In the genomic region with DNA sequence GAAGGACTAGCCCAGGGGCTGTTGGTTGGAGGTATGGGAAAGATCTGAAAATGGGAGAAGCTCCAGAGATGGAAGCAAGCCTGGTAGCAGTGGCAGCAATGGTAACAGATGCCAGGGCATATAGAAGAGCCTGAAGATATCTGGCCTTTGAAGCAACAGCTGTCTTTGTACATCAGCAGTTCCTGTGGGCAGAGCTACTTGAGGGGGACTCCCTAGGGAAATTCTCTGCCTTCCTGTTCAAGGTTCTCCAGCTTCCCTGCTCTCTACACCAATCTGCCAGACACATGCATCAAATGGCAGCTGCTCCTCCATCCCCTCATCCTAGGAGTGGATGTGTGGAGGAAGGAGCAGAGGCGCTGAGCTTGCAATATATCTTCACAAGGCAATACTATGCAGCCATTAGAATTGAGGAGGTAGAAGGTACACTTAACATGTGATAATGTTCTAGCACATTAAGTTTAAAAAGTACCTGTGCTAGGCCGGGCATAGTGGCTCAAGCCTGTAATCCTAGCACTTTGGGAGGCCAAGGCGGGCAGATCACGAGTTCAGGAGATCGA, we compare ENCODE assay signal across 14 cellular contexts. TPM values are rescaled to one million over a fixed set of nuclear protein-coding genes. Genes with fewer than 3 reads are reported as not detected.
DNase-seq lines count a peak whose midpoint lies in the region; ATAC-seq and TF ChIP-seq lines count a peak whose summit lies in the region.
"Had no signal": no experiment of that assay in that cellular context is flagged by ENCODE, and none has a peak within 500 bp of the region (broad histone marks: within the 10 kb centered on the region; RNA-seq: fewer than 3 reads in every experiment).

No MANE protein-coding gene starts in this region.

- H3K4me1 ChIP-seq in GM23338 (ENCODE audit: insufficient read depth) = peaks cover 9% of the 10 kb centered on the region; the same call in 1 of the 2 replicates

- no peak overlapping the region for H3K4me2 ChIP-seq in GM23338

- ATAC-seq in activated CD4-positive, alpha-beta T cell treated with anti-CD3 and anti-CD28 coated beads for 36 hours = no peak
- ATAC-seq in GM23338 (no peak), Right ventricle myocardium superior (ENCODE audit: poor library complexity) (no peak)
- no peak for ATAC-seq in activated CD8-positive, alpha-beta T cell treated with anti-CD3 and anti-CD28 coated beads for 36 hours
- no peak for ATAC-seq in natural killer cell treated with Interleukin-12 subunit alpha and Interleukin-12 subunit beta and Interleukin-15 and Interleukin-18, amount 100 ng/mL, for 72 hours
- ATAC-seq: Right ventricle myocardium inferior had no signal

- H3K27me3 ChIP-seq in GM23338 (ENCODE audit: insufficient read depth) = no peaks in the 10 kb centered on the region

- no peak for TF ChIP-seq CTCF in GM23338 (conservative IDR thresholded peaks at IDR 0.05; ENCODE audit: low read depth in 2 of 2)
- TF ChIP-seq CTCF in activated CD8-positive, alpha-beta T cell treated with anti-CD3 and anti-CD28 coated beads for 36 hours (IDR thresholded peaks at IDR 0.05) = no peak

- H3K27me3 Mint-ChIP-seq in activated CD4-positive, alpha-beta T cell treated with anti-CD3 and anti-CD28 coated beads for 36 hours = no peaks in the 10 kb centered on the region
- H3K27me3 Mint-ChIP-seq in GM23338 (ENCODE audit: insufficient read depth, low read depth, poor library complexity) = peaks cover 4% of the 10 kb centered on the region
- H3K27me3 Mint-ChIP-seq in activated CD8-positive, alpha-beta T cell treated with anti-CD3 and anti-CD28 coated beads for 36 hours = no peaks in the 10 kb centered on the region
- no peaks in the 10 kb centered on the region for H3K27me3 Mint-ChIP-seq in natural killer cell treated with Interleukin-12 subunit alpha and Interleukin-12 subunit beta and Interleukin-15 and Interleukin-18, amount 100 ng/mL, for 72 hours

- peaks cover 18% of the 10 kb centered on the region for H3K36me3 Mint-ChIP-seq in activated CD4-positive, alpha-beta T cell treated with anti-CD3 and anti-CD28 coated beads for 36 hours (ENCODE audit: low read depth)
- H3K36me3 Mint-ChIP-seq in GM23338 (ENCODE audit: low read depth) = no peaks in the 10 kb centered on the region
- H3K36me3 Mint-ChIP-seq in activated CD8-positive, alpha-beta T cell treated with anti-CD3 and anti-CD28 coated beads for 36 hours (ENCODE audit: low read depth) = peaks cover 16% of the 10 kb centered on the region
- no peaks in the 10 kb centered on the region for H3K36me3 Mint-ChIP-seq in natural killer cell treated with Interleukin-12 subunit alpha and Interleukin-12 subunit beta and Interleukin-15 and Interleukin-18, amount 100 ng/mL, for 72 hours

- intact Hi-C loops in activated CD4-positive, alpha-beta T cell treated with anti-CD3 and anti-CD28 coated beads for 36 hours (cut with DNase I, micrococcal nuclease) = loop anchor here in 1 of 2 experiments (10.0 kb wide), 1 partner anchor 202 kb away; no protein-coding TSS in a partner anchor
- intact Hi-C loops in activated CD8-positive, alpha-beta T cell treated with anti-CD3 and anti-CD28 coated beads for 36 hours (cut with micrococcal nuclease) = no loop called here
- intact Hi-C loops in Right ventricle myocardium superior (cut with DNase I) = loop anchor here (10.0 kb wide), 1 partner anchor 118 kb away; no protein-coding TSS in a partner anchor

- H4K20me1 ChIP-seq in GM23338 (replicated peaks; ENCODE audit: insufficient read depth) = no peaks in the 10 kb centered on the region; the same call in 1 of the 2 replicates

- H3K9me2 ChIP-seq in GM23338 (ENCODE audit: insufficient read depth) = no peaks in the 10 kb centered on the region

- no peak for DNase-seq in activated CD4-positive, alpha-beta T cell treated with anti-CD3 and anti-CD28 coated beads for 36 hours
- DNase-seq in activated CD4-positive, alpha-beta T cell treated with anti-CD3 and anti-CD28 coated beads for 1 hour = no peak
- DNase-seq in GM23338 (ENCODE audit: low spot score) (no peak), Right ventricle myocardium superior (no peak), COLO829 (ENCODE audit: low spot score) (no peak), foreskin melanocyte (no peak)
- DNase-seq in activated CD8-positive, alpha-beta T cell treated with anti-CD3 and anti-CD28 coated beads for 36 hours = no peak
- no peak for DNase-seq in natural killer cell treated with Interleukin-12 subunit alpha and Interleukin-12 subunit beta and Interleukin-15 and Interleukin-18, amount 100 ng/mL, for 72 hours (ENCODE audit: low spot score)
- DNase-seq: ACHN; activated effector memory CD4-positive, alpha-beta T cell treated with anti-CD3 and anti-CD28 coated beads, Interleukin-2, amount 50 U/mL, for 16 hours; NCI-H510A treated with DMSO at 0.1 percent for 48 hours had no signal

- no peak overlapping the region for H3K27ac Mint-ChIP-seq in activated CD4-positive, alpha-beta T cell treated with anti-CD3 and anti-CD28 coated beads for 36 hours
- H3K27ac Mint-ChIP-seq in GM23338 = no peak overlapping the region
- H3K27ac Mint-ChIP-seq in activated CD8-positive, alpha-beta T cell treated with anti-CD3 and anti-CD28 coated beads for 36 hours = no peak overlapping the region
- peak overlapping the region in 1 of 2 donors; percentile 96 for H3K27ac Mint-ChIP-seq in natural killer cell treated with Interleukin-12 subunit alpha and Interleukin-12 subunit beta and Interleukin-15 and Interleukin-18, amount 100 ng/mL, for 72 hours

- H2AFZ ChIP-seq in GM23338 = no peak overlapping the region

- peaks cover 11% of the 10 kb centered on the region; the same call in 1 of the 2 replicates for H3F3A ChIP-seq in GM23338 (replicated peaks; ENCODE audit: low read depth)

- H3K4me1 Mint-ChIP-seq in activated CD4-positive, alpha-beta T cell treated with anti-CD3 and anti-CD28 coated beads for 36 hours = peaks cover 45% of the 10 kb centered on the region
- peaks cover 13% of the 10 kb centered on the region; the same call in 2 of the 3 replicates for H3K4me1 Mint-ChIP-seq in GM23338
- H3K4me1 Mint-ChIP-seq in activated CD8-positive, alpha-beta T cell treated with anti-CD3 and anti-CD28 coated beads for 36 hours (ENCODE audit: low read depth) = peaks cover 47% of the 10 kb centered on the region
- H3K4me1 Mint-ChIP-seq in natural killer cell treated with Interleukin-12 subunit alpha and Interleukin-12 subunit beta and Interleukin-15 and Interleukin-18, amount 100 ng/mL, for 72 hours (ENCODE audit: low read depth in 2 of 2) = peaks cover 29 to 40% of the 10 kb centered on the region in 2 donors

- H3K9me3 Mint-ChIP-seq in activated CD4-positive, alpha-beta T cell treated with anti-CD3 and anti-CD28 coated beads for 36 hours (ENCODE audit: low read depth) = no peaks in the 10 kb centered on the region
- no peaks in the 10 kb centered on the region for H3K9me3 Mint-ChIP-seq in GM23338
- no peaks in the 10 kb centered on the region for H3K9me3 Mint-ChIP-seq in activated CD8-positive, alpha-beta T cell treated with anti-CD3 and anti-CD28 coated beads for 36 hours
- H3K9me3 Mint-ChIP-seq in natural killer cell treated with Interleukin-12 subunit alpha and Interleukin-12 subunit beta and Interleukin-15 and Interleukin-18, amount 100 ng/mL, for 72 hours = no peaks in the 10 kb centered on the region

- CTCF ChIA-PET in activated CD4-positive, alpha-beta T cell treated with anti-CD3 and anti-CD28 coated beads for 36 hours (lab: Charles Lee) = interaction anchor here (0.7 to 2.0 kb wide), 2 partner anchors 130 to 215 kb away, joined by 3 to 6 read pairs; no protein-coding TSS in a partner anchor
- CTCF ChIA-PET in activated CD8-positive, alpha-beta T cell treated with anti-CD3 and anti-CD28 coated beads for 36 hours (lab: Charles Lee) = interaction anchor here (3.9 kb wide), 1 partner anchor 130 kb away, joined by 16 read pairs; no protein-coding TSS in a partner anchor

- H3K4me3 ChIP-seq in GM23338 = no peak overlapping the region

- H3K4me3 Mint-ChIP-seq in activated CD4-positive, alpha-beta T cell treated with anti-CD3 and anti-CD28 coated beads for 36 hours = peak overlapping the region; percentile 28
- H3K4me3 Mint-ChIP-seq in GM23338 = peak overlapping the region; percentile 17; the same call in 1 of the 3 replicates
- H3K4me3 Mint-ChIP-seq in activated CD8-positive, alpha-beta T cell treated with anti-CD3 and anti-CD28 coated beads for 36 hours = peak overlapping the region; percentile 9
- peak overlapping the region; percentile 27 for H3K4me3 Mint-ChIP-seq in natural killer cell treated with Interleukin-12 subunit alpha and Interleukin-12 subunit beta and Interleukin-15 and Interleukin-18, amount 100 ng/mL, for 72 hours

- H3K36me3 ChIP-seq in GM23338 (ENCODE audit: insufficient read depth) = no peaks in the 10 kb centered on the region; the same call in 1 of the 2 replicates

- no peaks in the 10 kb centered on the region for H3K79me2 ChIP-seq in GM23338 (replicated peaks; ENCODE audit: insufficient read depth)

- H3K27ac ChIP-seq in GM23338 (ENCODE audit: low read depth) = no peak overlapping the region
- H3K27ac ChIP-seq: VCaP had no signal

- POLR2A ChIA-PET in activated CD4-positive, alpha-beta T cell treated with anti-CD3 and anti-CD28 coated beads for 36 hours (lab: Charles Lee) = interaction anchor here (0.6 kb wide), 2 partner anchors 24 to 89 kb away, joined by 3 to 4 read pairs; no protein-coding TSS in a partner anchor
- POLR2A ChIA-PET in activated CD8-positive, alpha-beta T cell treated with anti-CD3 and anti-CD28 coated beads for 36 hours (lab: Charles Lee) = no interaction called here

RNA-seq across cellular contexts. Expression of gene TMEM35B, which starts 2.2 kb away (rescaled TPM):
- total RNA-seq in activated CD4-positive, alpha-beta T cell treated with anti-CD3 and anti-CD28 coated beads for 36 hours = 10 to 100 TPM; 15.8 to 19.0 TPM
- total RNA-seq in GM23338 (2014; rRNA removed; shearing (Covaris generic)) = 7.6 and 9.1 TPM in 2 replicates
- 27.0 and 27.1 TPM in 2 replicates for polyA plus RNA-seq in GM23338 (2016; fragmentation: Nextera tagmentation; extraction: Ambion mirVana)
- 10 to 100 TPM; 19.4 to 19.5 TPM for total RNA-seq in activated CD8-positive, alpha-beta T cell treated with anti-CD3 and anti-CD28 coated beads for 36 hours
- 10 to 100 TPM; 14.3 to 20.3 TPM for total RNA-seq in natural killer cell treated with Interleukin-12 subunit alpha and Interleukin-12 subunit beta and Interleukin-15 and Interleukin-18, amount 100 ng/mL, for 72 hours
- 9.0 TPM for total RNA-seq in Right ventricle myocardium superior

RNA-seq across cellular contexts. Expression of gene ZMYM6, which starts 48.8 kb away (rescaled TPM):
- total RNA-seq in activated CD4-positive, alpha-beta T cell treated with anti-CD3 and anti-CD28 coated beads for 36 hours = 10 to 100 TPM; 16.7 to 17.1 TPM
- 12.4 and 16.8 TPM in 2 replicates for total RNA-seq in GM23338 (2014; rRNA removed; shearing (Covaris generic))
- 5.8 and 7.0 TPM in 2 replicates for polyA plus RNA-seq in GM23338 (2016; fragmentation: Nextera tagmentation; extraction: Ambion mirVana)
- 10 to 100 TPM; 11.4 to 11.6 TPM for total RNA-seq in activated CD8-positive, alpha-beta T cell treated with anti-CD3 and anti-CD28 coated beads for 36 hours
- 10 to 100 TPM; 27.2 TPM for total RNA-seq in natural killer cell treated with Interleukin-12 subunit alpha and Interleukin-12 subunit beta and Interleukin-15 and Interleukin-18, amount 100 ng/mL, for 72 hours
- 12.3 TPM for total RNA-seq in Right ventricle myocardium superior

RNA-seq across cellular contexts. Expression of gene DLGAP3, which starts 53.4 kb away (rescaled TPM):
- total RNA-seq in activated CD4-positive, alpha-beta T cell treated with anti-CD3 and anti-CD28 coated beads for 36 hours = under 1 TPM; 0.63 to 0.66 TPM
- total RNA-seq in GM23338 (2014; rRNA removed; shearing (Covaris generic)) = 12.6 and 13.7 TPM in 2 replicates
- 7.1 and 7.5 TPM in 2 replicates for polyA plus RNA-seq in GM23338 (2016; fragmentation: Nextera tagmentation; extraction: Ambion mirVana)
- total RNA-seq in activated CD8-positive, alpha-beta T cell treated with anti-CD3 and anti-CD28 coated beads for 36 hours = under 1 TPM; 0.38 to 0.83 TPM
- total RNA-seq in natural killer cell treated with Interleukin-12 subunit alpha and Interleukin-12 subunit beta and Interleukin-15 and Interleukin-18, amount 100 ng/mL, for 72 hours = under 1 TPM; 0.71 to 0.73 TPM
- total RNA-seq in Right ventricle myocardium superior = 0.08 TPM
- total RNA-seq: fibroblast of lung had no signal
- polyA plus RNA-seq: fibroblast of lung had no signal
